ENCODE assay signal across 18 cellular contexts in genomic region chr19:18735752-18736151, GRCh38. TPM values are rescaled to one million over a fixed set of nuclear protein-coding genes. Genes with fewer than 3 reads are reported as not detected.
"Had no signal": no experiment of that assay in that cellular context is flagged by ENCODE, and none has a peak within 500 bp of the region (broad histone marks: within the 10 kb centered on the region; RNA-seq: fewer than 3 reads in every experiment).

No MANE protein-coding gene starts in this region.

- H3K27me3 ChIP-seq: adrenal gland, cardiac muscle cell, esophagus muscularis mucosa, gastroesophageal sphincter, transverse colon, uterus had no signal

- H3K4me1 ChIP-seq: adrenal gland, uterus had no signal

- H3K27ac ChIP-seq: cardiac muscle cell, esophagus muscularis mucosa, gastroesophageal sphincter, transverse colon, uterus had no signal

- H3K9me3 ChIP-seq: adrenal gland, esophagus muscularis mucosa, gastroesophageal sphincter, transverse colon, uterus had no signal

- H3K4me3 ChIP-seq: adrenal gland, cardiac muscle cell, esophagus muscularis mucosa, gastroesophageal sphincter, lung, transverse colon, uterus had no signal

- ATAC-seq: activated CD4-positive, CD25-positive, alpha-beta regulatory T cell treated with anti-CD3 and anti-CD28 coated beads, Interleukin-2, amount 50 U/mL, for 24 hours; gastroesophageal sphincter; stimulated activated naive CD8-positive, alpha-beta T cell treated with anti-CD3 and anti-CD28 coated beads, Interleukin-15, Interleukin-2, amounts not matched to agents 100 U/mL and 50 U/mL, for 24 hours had no signal

- H3K36me3 ChIP-seq: adrenal gland, cardiac muscle cell, gastroesophageal sphincter, transverse colon, uterus had no signal

- DNase-seq: activated CD4-positive, alpha-beta T cell treated with anti-CD3 and anti-CD28 coated beads, Interleukin-2, amount 50 U/mL, for 1 hour; activated CD8-positive, alpha-beta memory T cell treated with anti-CD3 and anti-CD28 coated beads, Interleukin-2, amount 50 U/mL, for 48 hours; activated gamma-delta T cell; activated T-cell treated with anti-CD3 and anti-CD28 coated beads, Interleukin-2, amount 50 U/mL, for 48 hours; effector CD8-positive, alpha-beta T cell; islet precursor cell; occipital lobe; stimulated activated CD4-positive, alpha-beta T cell treated with anti-CD3 and anti-CD28 coated beads, Interleukin-2, amount 100 ng/mL, for 24 hours; stimulated activated naive CD8-positive, alpha-beta T cell treated with anti-CD3 and anti-CD28 coated beads, Interleukin-15, Interleukin-2, amounts not matched to agents 100 U/mL and 50 U/mL, for 24 hours; transverse colon; uterus had no signal

RNA-seq across cellular contexts. Expression of gene COMP, which starts 55.4 kb away (rescaled TPM):
- polyA plus RNA-seq: endothelial cell of umbilical vein had no signal
